17 cellular contexts compared by ENCODE assay signal in the genomic region with DNA sequence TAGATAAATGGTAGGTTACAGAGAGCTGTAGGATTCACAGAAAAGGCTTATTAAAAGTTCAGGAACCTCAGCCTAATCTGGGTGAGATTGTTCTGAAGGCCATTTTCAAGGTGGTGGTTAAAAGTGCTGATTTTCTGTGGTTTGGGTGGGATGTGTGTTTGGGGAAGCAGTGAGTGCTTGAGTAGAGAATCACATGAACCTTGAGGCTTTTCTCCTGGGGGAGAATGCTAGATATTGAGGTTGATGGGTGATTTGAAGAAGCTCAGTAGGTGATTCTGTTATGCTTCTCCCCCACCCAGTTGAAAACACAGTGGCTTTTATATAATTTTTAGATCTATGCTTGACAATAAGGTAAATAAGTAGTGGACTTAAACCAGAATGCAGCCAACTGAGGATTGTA. TPM values are rescaled to one million over a fixed set of nuclear protein-coding genes. Genes with fewer than 3 reads are reported as not detected.
DNase-seq lines count a peak whose midpoint lies in the region; ATAC-seq and TF ChIP-seq lines count a peak whose summit lies in the region.
"Had no signal": no experiment of that assay in that cellular context is flagged by ENCODE, and none has a peak within 500 bp of the region (broad histone marks: within the 10 kb centered on the region; RNA-seq: fewer than 3 reads in every experiment).

No MANE protein-coding gene starts in this region.

- peaks cover 59 to 79% of the 10 kb centered on the region in 2 donors for H3K4me1 Mint-ChIP-seq in natural killer cell treated with Interleukin-12 subunit alpha and Interleukin-12 subunit beta and Interleukin-15 and Interleukin-18, amount 100 ng/mL, for 72 hours (ENCODE audit: low read depth in 2 of 2)

- in situ Hi-C loops in ACHN (cut with HindIII; ENCODE audit: low pct_ligation_motif_present, low pct_unique_long_range_greater_than_20kb, low sequenced_read_pairs): no loop called here

- no peaks in the 10 kb centered on the region for H3K27me3 Mint-ChIP-seq in natural killer cell treated with Interleukin-12 subunit alpha and Interleukin-12 subunit beta and Interleukin-15 and Interleukin-18, amount 100 ng/mL, for 72 hours

- TF ChIP-seq CTCF in GM12864 (IDR thresholded peaks at IDR 0.05; ENCODE audit: low read depth, low read length, missing control alignments): no peak

- ATAC-seq in GM21576 (IDR thresholded peaks at IDR 0.05; ENCODE audit: unreplicated experiment) (peak; percentile 42), HG03565 (IDR thresholded peaks at IDR 0.05; ENCODE audit: unreplicated experiment) (no peak), HG03432 (IDR thresholded peaks at IDR 0.05; ENCODE audit: unreplicated experiment) (no peak)
- no peak for ATAC-seq in natural killer cell treated with Interleukin-12 subunit alpha and Interleukin-12 subunit beta and Interleukin-15 and Interleukin-18, amount 100 ng/mL, for 72 hours
- ATAC-seq: heart left ventricle, left cardiac atrium had no signal

- no peaks in the 10 kb centered on the region for H3K9me3 Mint-ChIP-seq in natural killer cell treated with Interleukin-12 subunit alpha and Interleukin-12 subunit beta and Interleukin-15 and Interleukin-18, amount 100 ng/mL, for 72 hours

- no peaks in the 10 kb centered on the region for H3K36me3 Mint-ChIP-seq in natural killer cell treated with Interleukin-12 subunit alpha and Interleukin-12 subunit beta and Interleukin-15 and Interleukin-18, amount 100 ng/mL, for 72 hours

- H3K4me3 Mint-ChIP-seq in natural killer cell treated with Interleukin-12 subunit alpha and Interleukin-12 subunit beta and Interleukin-15 and Interleukin-18, amount 100 ng/mL, for 72 hours: peak overlapping the region; percentile 40
- H3K4me3 Mint-ChIP-seq: nephron had no signal

- H3K27ac Mint-ChIP-seq in natural killer cell treated with Interleukin-12 subunit alpha and Interleukin-12 subunit beta and Interleukin-15 and Interleukin-18, amount 100 ng/mL, for 72 hours: peak overlapping the region; percentile 55 to 68

- H3K4me3 ChIP-seq in GM12864 (ENCODE audit: low read depth, low read length): no peak overlapping the region
- H3K4me3 ChIP-seq: cardiac muscle cell, heart left ventricle, right atrium auricular region had no signal

- DNase-seq in GM12864 (ENCODE audit: low read depth) (peak; percentile 64), RPMI8226 (peak; percentile 18), NCI-H1105 (lab: John Stamatoyannopoulos, UW) (no peak), ACHN (no peak)
- no peak for DNase-seq in natural killer cell treated with Interleukin-12 subunit alpha and Interleukin-12 subunit beta and Interleukin-15 and Interleukin-18, amount 100 ng/mL, for 72 hours (ENCODE audit: low spot score)
- DNase-seq: activated CD4-positive, alpha-beta T cell treated with anti-CD3 and anti-CD28 coated beads for 1 hour; activated gamma-delta T cell treated with Interleukin-2 at 50 U/mL for 16 hours; C1 segment of cervical spinal cord; heart left ventricle; left cardiac atrium; stimulated activated CD4-positive, alpha-beta T cell treated with anti-CD3 and anti-CD28 coated beads, Interleukin-4, amount 100 ng/mL, for 4 hours had no signal

RNA-seq across cellular contexts. Expression of gene SIPA1L1, which starts 7.9 kb away (rescaled TPM):
- total RNA-seq in natural killer cell treated with Interleukin-12 subunit alpha and Interleukin-12 subunit beta and Interleukin-15 and Interleukin-18, amount 100 ng/mL, for 72 hours: 10 to 100 TPM; 54.6 to 69.5 TPM

Comparison
In these comparisons a context has a peak if more than half of its experiments do, and no peak if none do; other contexts are left out.
1. DNase-seq: peak in GM12864 (single experiment) and RPMI8226 (single experiment); none in natural killer cell treated with Interleukin-12 subunit alpha and Interleukin-12 subunit beta and Interleukin-15 and Interleukin-18, amount 100 ng/mL, for 72 hours (single experiment), NCI-H1105 (single experiment) and ACHN (single experiment).